Comparison of ENCODE assay signal across 8 cellular contexts in the genomic region with DNA sequence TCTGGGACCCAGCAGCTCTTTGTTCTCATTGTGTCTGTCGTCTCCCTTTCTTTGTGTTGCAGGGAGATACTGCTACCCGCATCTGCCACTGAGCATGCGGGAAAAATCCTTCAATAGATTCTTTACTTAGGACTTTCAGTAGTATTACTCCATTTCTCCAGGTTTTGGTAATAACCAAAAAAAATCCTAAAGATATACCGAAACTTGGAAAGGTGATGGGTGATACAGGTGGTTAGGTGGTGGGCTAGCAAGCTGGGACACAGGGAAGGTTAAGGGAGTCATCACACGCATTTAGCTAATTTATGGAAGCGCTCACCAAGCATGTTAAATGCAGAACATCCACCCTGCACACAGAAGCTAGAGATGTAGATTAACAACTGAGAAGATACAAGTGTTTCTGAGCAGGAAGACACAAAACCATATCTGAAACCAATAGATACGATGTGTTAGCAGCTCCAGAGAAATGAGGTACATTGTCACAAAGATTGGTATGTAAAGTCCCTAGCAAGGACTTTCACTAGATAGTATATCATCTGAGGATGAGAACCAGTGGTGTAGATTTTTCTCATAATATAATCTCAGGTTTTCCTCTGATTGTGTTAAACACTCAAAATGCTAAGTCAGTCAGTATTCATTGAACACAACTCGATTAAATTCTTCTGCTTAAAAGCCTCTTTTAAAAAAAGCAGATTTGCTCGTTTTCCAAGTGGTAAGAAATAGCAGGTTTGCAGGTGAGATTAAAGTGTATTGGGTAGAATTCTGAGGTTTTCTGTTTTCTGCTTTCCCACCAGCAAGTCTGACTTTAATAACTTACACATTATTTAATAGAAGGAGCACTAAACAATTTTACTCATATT. TPM values are rescaled to one million over a fixed set of nuclear protein-coding genes. Genes with fewer than 3 reads are reported as not detected.
DNase-seq lines count a peak whose midpoint lies in the region; ATAC-seq, FAIRE-seq and TF ChIP-seq lines count a peak whose summit lies in the region.

No MANE protein-coding gene starts in this region.

- H3K9me3 ChIP-seq in lower lobe of right lung = no peaks in the 10 kb centered on the region

- peaks cover 27% of the 10 kb centered on the region for H3K4me1 ChIP-seq in lower lobe of right lung

- H3K27ac Mint-ChIP-seq in WTC11 = no peak overlapping the region

- H3K4me1 Mint-ChIP-seq in WTC11 = peaks cover 38% of the 10 kb centered on the region

- intact Hi-C loops in lower lobe of right lung (cut with DNase I) = no loop called here
- intact Hi-C loops in lower leg skin (cut with DNase I; ENCODE audit: low total_unique reads) = no loop called here
- intact Hi-C loops in posterior vena cava (cut with DNase I) = no loop called here

- H3K36me3 Mint-ChIP-seq in WTC11 = no peaks in the 10 kb centered on the region

- peak overlapping the region; percentile 83 for H3K4me3 Mint-ChIP-seq in WTC11

- no peak for TF ChIP-seq CTCF in WTC11 (IDR thresholded peaks at IDR 0.05)
- no peak for TF ChIP-seq CTCF in lower lobe of right lung (IDR thresholded peaks at IDR 0.05)
- TF ChIP-seq CTCF in lower leg skin (IDR thresholded peaks at IDR 0.05) = no peak

- no peaks in the 10 kb centered on the region for H3K27me3 ChIP-seq in lower lobe of right lung (ENCODE audit: low read depth)

- POLR2A ChIA-PET in WTC11 (lab: Charles Lee) = no interaction called here

- ATAC-seq in WTC11 (no peak), lower lobe of right lung (peak in 1 of 2 donors; percentile 18), GM19467 (IDR thresholded peaks at IDR 0.05; ENCODE audit: unreplicated experiment) (no peak)

- TF ChIP-seq POLR2A in lower leg skin (IDR thresholded peaks at IDR 0.05) = no peak

- H3K9me3 Mint-ChIP-seq in WTC11 = no peaks in the 10 kb centered on the region

- DNase-seq in CD1c-positive myeloid dendritic cell (ENCODE audit: extremely low spot score) = peak; percentile 4
- DNase-seq in GM19239 (ENCODE audit: insufficient read length, low spot score) = no peak
- DNase-seq in WTC11 (ENCODE audit: low spot score) = no peak
- no peak for DNase-seq in lower lobe of right lung
- DNase-seq in lower leg skin (ENCODE audit: low spot score in 2 of 2) = no peak
- DNase-seq in stimulated activated CD4-positive, alpha-beta T cell treated with anti-CD3 and anti-CD28 coated beads, Interleukin-12 subunit alpha, Interleukin-12 subunit beta, amount 100 ng/mL, for 4 hours = no peak
- no peak for DNase-seq in posterior vena cava (ENCODE audit: low spot score)

- H3K36me3 ChIP-seq in lower lobe of right lung = no peaks in the 10 kb centered on the region

- H3K27ac ChIP-seq in lower lobe of right lung = no peak overlapping the region

- CTCF ChIA-PET in WTC11 (lab: Charles Lee) = interaction anchor here (2.3 to 2.9 kb wide), 2 partner anchors 10 to 103 kb away, joined by 6 to 12 read pairs; no protein-coding TSS in a partner anchor

- H3K4me3 ChIP-seq in lower lobe of right lung = peak overlapping the region; percentile 71
- H3K4me3 ChIP-seq in lower leg skin (ENCODE audit: low read depth, poor library complexity, severe bottlenecking) = no peak overlapping the region

- peaks cover 7% of the 10 kb centered on the region for H3K27me3 Mint-ChIP-seq in WTC11 (ENCODE audit: low read depth)

- FAIRE-seq in GM19239 (lab: Jason Lieb, UNC) = peak; percentile 90

- WGBS in lower leg skin, 2 donors = 16 to 20% methylated on average over 9 of the region's 9 CpGs

TF ChIP-seq in WTC11, 78 proteins besides CTCF, POLR2A, EP300 and RAD21:
- TF ChIP-seq, protein P1, sequence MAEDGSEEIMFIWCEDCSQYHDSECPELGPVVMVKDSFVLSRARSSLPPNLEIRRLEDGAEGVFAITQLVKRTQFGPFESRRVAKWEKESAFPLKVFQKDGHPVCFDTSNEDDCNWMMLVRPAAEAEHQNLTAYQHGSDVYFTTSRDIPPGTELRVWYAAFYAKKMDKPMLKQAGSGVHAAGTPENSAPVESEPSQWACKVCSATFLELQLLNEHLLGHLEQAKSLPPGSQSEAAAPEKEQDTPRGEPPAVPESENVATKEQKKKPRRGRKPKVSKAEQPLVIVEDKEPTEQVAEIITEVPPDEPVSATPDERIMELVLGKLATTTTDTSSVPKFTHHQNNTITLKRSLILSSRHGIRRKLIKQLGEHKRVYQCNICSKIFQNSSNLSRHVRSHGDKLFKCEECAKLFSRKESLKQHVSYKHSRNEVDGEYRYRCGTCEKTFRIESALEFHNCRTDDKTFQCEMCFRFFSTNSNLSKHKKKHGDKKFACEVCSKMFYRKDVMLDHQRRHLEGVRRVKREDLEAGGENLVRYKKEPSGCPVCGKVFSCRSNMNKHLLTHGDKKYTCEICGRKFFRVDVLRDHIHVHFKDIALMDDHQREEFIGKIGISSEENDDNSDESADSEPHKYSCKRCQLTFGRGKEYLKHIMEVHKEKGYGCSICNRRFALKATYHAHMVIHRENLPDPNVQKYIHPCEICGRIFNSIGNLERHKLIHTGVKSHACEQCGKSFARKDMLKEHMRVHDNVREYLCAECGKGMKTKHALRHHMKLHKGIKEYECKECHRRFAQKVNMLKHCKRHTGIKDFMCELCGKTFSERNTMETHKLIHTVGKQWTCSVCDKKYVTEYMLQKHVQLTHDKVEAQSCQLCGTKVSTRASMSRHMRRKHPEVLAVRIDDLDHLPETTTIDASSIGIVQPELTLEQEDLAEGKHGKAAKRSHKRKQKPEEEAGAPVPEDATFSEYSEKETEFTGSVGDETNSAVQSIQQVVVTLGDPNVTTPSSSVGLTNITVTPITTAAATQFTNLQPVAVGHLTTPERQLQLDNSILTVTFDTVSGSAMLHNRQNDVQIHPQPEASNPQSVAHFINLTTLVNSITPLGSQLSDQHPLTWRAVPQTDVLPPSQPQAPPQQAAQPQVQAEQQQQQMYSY (CRISPR knock-in tag; IDR thresholded peaks at IDR 0.05) = peak; percentile 82
- TF ChIP-seq, protein P2, sequence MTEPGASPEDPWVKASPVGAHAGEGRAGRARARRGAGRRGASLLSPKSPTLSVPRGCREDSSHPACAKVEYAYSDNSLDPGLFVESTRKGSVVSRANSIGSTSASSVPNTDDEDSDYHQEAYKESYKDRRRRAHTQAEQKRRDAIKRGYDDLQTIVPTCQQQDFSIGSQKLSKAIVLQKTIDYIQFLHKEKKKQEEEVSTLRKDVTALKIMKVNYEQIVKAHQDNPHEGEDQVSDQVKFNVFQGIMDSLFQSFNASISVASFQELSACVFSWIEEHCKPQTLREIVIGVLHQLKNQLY (CRISPR knock-in tag; IDR thresholded peaks at IDR 0.05) = no peak
- no peak for TF ChIP-seq ZNF396 (CRISPR knock-in tag; IDR thresholded peaks at IDR 0.05; ENCODE audit: borderline replicate concordance)
- no peak for TF ChIP-seq ATF1 (CRISPR knock-in tag; IDR thresholded peaks at IDR 0.05)
- no peak for TF ChIP-seq GTF2I (CRISPR knock-in tag; conservative IDR thresholded peaks at IDR 0.05)

RNA-seq across cellular contexts. Expression of a gene that starts 1.3 kb away (rescaled TPM):
- total RNA-seq in WTC11 (2021) (29.7 to 33.1 TPM (median 32.0 TPM) in 3 replicates), lower lobe of right lung (16.4 TPM), lower leg skin (1 to 10 TPM; 3.0 to 7.5 (median 4.4) TPM), posterior vena cava (10 to 100 TPM in 1 of 2 donors, 1 to 10 TPM in 1; 6.4 to 11.0 TPM)
